In genomic region chr4:107665001-107665400, GRCh38 we compare ENCODE assay signal across 1 cellular context.
TF ChIP-seq lines count a peak whose summit lies in the region.

No MANE protein-coding gene starts in this region.

TF ChIP-seq in GM23338, 12 proteins besides CTCF, POLR2A, EP300 and RAD21 (continued from another document):
- no peak for TF ChIP-seq REST (IDR thresholded peaks at IDR 0.05; ENCODE audit: unreplicated experiment)
- no peak for TF ChIP-seq ZNF114 (CRISPR knock-in tag; IDR thresholded peaks at IDR 0.05)
- no peak for TF ChIP-seq NANOG (IDR thresholded peaks at IDR 0.05; ENCODE audit: borderline replicate concordance)
- TF ChIP-seq POLR2AphosphoS5 (IDR thresholded peaks at IDR 0.05; ENCODE audit: low read depth), result no peak
